ENCODE assay signal across 21 cellular contexts in genomic region chr4:94068712-94069111, GRCh38.
DNase-seq lines count a peak whose midpoint lies in the region; ATAC-seq, FAIRE-seq and TF ChIP-seq lines count a peak whose summit lies in the region.
"Had no signal": no experiment of that assay in that cellular context is flagged by ENCODE, and none has a peak within 500 bp of the region (broad histone marks: within the 10 kb centered on the region; RNA-seq: fewer than 3 reads in every experiment).

No MANE protein-coding gene starts in this region.

- 16% methylated on average over 3 of the region's 3 CpGs; no CpG with 5 or more reads in 1 of the 2 experiments for WGBS in H1 (ENCODE audit: extremely low coverage in 1 of 2, insufficient coverage in 1 of 2, insufficient read length in 1 of 2, insufficient replicate concordance in 2 of 2, low coverage in 1 of 2, low lambda C conversion rate in 2 of 2, missing lambda C conversion rate in 1 of 2), 2 experiments

- 0 out of 3 replicates have a peak, but pooled peaks of 1 of the 2 experiments have one; percentile 57 for TF ChIP-seq EP300 in H1 (IDR thresholded peaks at IDR 0.05; ENCODE audit: borderline replicate concordance in 1 of 2, low read depth in 2 of 2, low read length in 2 of 2)

- no peak overlapping the region for H3K27ac ChIP-seq in H1 (ENCODE audit: low read depth, low read length)
- H3K27ac ChIP-seq: HL-60, PC-9 had no signal

- no peak overlapping the region for H2BK20ac ChIP-seq in H1 (ENCODE audit: low read length)

- CTCF ChIA-PET in H1 (lab: Charles Lee; ENCODE audit: partially characterized antibody): interaction anchor here (0.8 to 1.5 kb wide), 4 partner anchors 8 to 61 kb away, joined by 3 to 5 read pairs (median 3); no protein-coding TSS in a partner anchor

- no peak overlapping the region for H3K4ac ChIP-seq in H1 (replicated peaks; ENCODE audit: insufficient read length, low read depth, low read length)

- no peak overlapping the region for H3K56ac ChIP-seq in H1 (replicated peaks; ENCODE audit: insufficient read length, low read depth, low read length)

- DNase-seq in LHCN-M2 (ENCODE audit: low read depth) (peak; percentile 16), H1 (ENCODE audit: low read depth in 1 of 2, low spot score in 2 of 2) (no peak), iris pigment epithelial cell (ENCODE audit: low read depth) (peak; percentile 1), type B pancreatic cell (ENCODE audit: extremely low spot score, unreplicated experiment) (no peak), NOMO-1 treated with DMSO at 0.1 percent for 48 hours (lab: John Stamatoyannopoulos, UW; ENCODE audit: unreplicated experiment) (no peak)
- no peak for DNase-seq in central memory CD4-positive, alpha-beta T cell
- DNase-seq: Caco-2; CD4-positive, CD25-positive, alpha-beta regulatory T cell; DMS153; HCEC 1CT; NCI-H1436; NCI-H2029; NCI-H2171 treated with DMSO at 0.1 percent for 48 hours; NCI-H446 treated with DMSO at 0.1 percent for 48 hours; PC-9 had no signal

- no peak overlapping the region for H4K91ac ChIP-seq in H1 (replicated peaks; ENCODE audit: insufficient read length, low read length)

- TF ChIP-seq RAD21 in H1 (IDR thresholded peaks at IDR 0.05 in 1 of 2, conservative IDR thresholded peaks at IDR 0.05 in 1 of 2; ENCODE audit: low read depth in 2 of 2, low read length in 2 of 2): no peak

- no peak overlapping the region for H2BK120ac ChIP-seq in H1 (replicated peaks; ENCODE audit: low read depth, low read length)

- H3K9me3 Mint-ChIP-seq in type B pancreatic cell: no peaks in the 10 kb centered on the region

- peak overlapping the region; percentile 36; the same call in 1 of the 2 replicates for H2AFZ ChIP-seq in H1 (ENCODE audit: low read length)
- H2AFZ ChIP-seq: PC-9 had no signal

- no peak overlapping the region for H2BK15ac ChIP-seq in H1 (ENCODE audit: low read length)

- H3K27me3 ChIP-seq in H1 (replicated peaks in 1 of 4; ENCODE audit: control insufficient read depth in 3 of 4, extremely low read depth in 1 of 4, insufficient read depth in 3 of 4, low read length in 3 of 4): no peaks in the 10 kb centered on the region

- H2AK5ac ChIP-seq in H1 (ENCODE audit: low read depth, low read length): no peak overlapping the region

- no peak overlapping the region for H3K27ac Mint-ChIP-seq in type B pancreatic cell
- H3K27ac Mint-ChIP-seq: B cell; CD4-positive, CD25-positive, alpha-beta regulatory T cell had no signal

- peak overlapping the region in 1 of 4 experiments; percentile 5; a peak in 1 of 8 replicates for H3K4me3 ChIP-seq in H1 (ENCODE audit: extremely low read depth in 1 of 4, insufficient read depth in 2 of 4, low read depth in 3 of 4, low read length in 4 of 4)
- H3K4me3 ChIP-seq: K562, PC-9 had no signal

- peak overlapping the region; percentile 3; the same call in 1 of the 2 replicates for H2BK12ac ChIP-seq in H1 (ENCODE audit: low read depth, low read length)

- no peak overlapping the region for H3K18ac ChIP-seq in H1 (ENCODE audit: extremely low read depth, low read length)

- no peaks in the 10 kb centered on the region for H4K20me1 ChIP-seq in H1 (replicated peaks in 1 of 2; ENCODE audit: control insufficient read depth in 1 of 2, insufficient read depth in 2 of 2, low read length in 2 of 2)

- peak overlapping the region; percentile 2 to 53; a peak in 3 of 4 replicates for H3K4me2 ChIP-seq in H1 (ENCODE audit: insufficient read depth in 1 of 2, low read depth in 2 of 2, low read length in 2 of 2)
- H3K4me2 ChIP-seq: PC-9 had no signal

- TF ChIP-seq POLR2A in H1 (IDR thresholded peaks at IDR 0.05; ENCODE audit: control extremely low read depth in 1 of 2, low read depth in 2 of 2, low read length in 2 of 2): no peak

- H3K4me1 ChIP-seq in H1 (replicated peaks in 1 of 4; ENCODE audit: control insufficient read depth in 3 of 4, insufficient read depth in 4 of 4, low read length in 3 of 4): peaks cover 0 to 8% (median 0%) of the 10 kb centered on the region in 4 experiments; a peak in 3 of 7 replicates
- H3K4me1 ChIP-seq: Caco-2 had no signal

- no peak overlapping the region for H2BK5ac ChIP-seq in H1 (ENCODE audit: low read depth, low read length)

- H3K4me1 Mint-ChIP-seq in type B pancreatic cell (ENCODE audit: unreplicated experiment): peaks cover 8% of the 10 kb centered on the region
- H3K4me1 Mint-ChIP-seq: B cell; CD4-positive, CD25-positive, alpha-beta regulatory T cell had no signal

- H3K14ac ChIP-seq in H1 (ENCODE audit: insufficient read length): no peak overlapping the region

- no peak overlapping the region for H4K8ac ChIP-seq in H1 (ENCODE audit: extremely low read depth, insufficient read depth, low read length)

- H3K27me3 Mint-ChIP-seq in type B pancreatic cell: no peaks in the 10 kb centered on the region
- H3K27me3 Mint-ChIP-seq: B cell; CD4-positive, CD25-positive, alpha-beta regulatory T cell had no signal

- no peak for TF ChIP-seq CTCF in H1 (IDR thresholded peaks at IDR 0.05; ENCODE audit: control extremely low read depth in 1 of 3, insufficient read depth in 1 of 3, low read depth in 1 of 3, low read length in 3 of 3)
- no peak for TF ChIP-seq CTCF in type B pancreatic cell (conservative IDR thresholded peaks at IDR 0.05)

- FAIRE-seq in H1 (lab: Jason Lieb, UNC): peak; percentile 84
- FAIRE-seq: HTR-8/SVneo, K562 had no signal

- no peaks in the 10 kb centered on the region for H3K9me3 ChIP-seq in H1 (ENCODE audit: insufficient read depth in 2 of 2, low read depth in 1 of 2, low read length in 1 of 2)
- H3K9me3 ChIP-seq: Caco-2 had no signal

- H4K5ac ChIP-seq in H1 (ENCODE audit: insufficient read length, low read depth, low read length): no peak overlapping the region

- H3K4me3 Mint-ChIP-seq in type B pancreatic cell: peak overlapping the region; percentile 1
- H3K4me3 Mint-ChIP-seq: B cell; CD4-positive, CD25-positive, alpha-beta regulatory T cell had no signal

- POLR2A ChIA-PET in H1 (lab: Charles Lee; ENCODE audit: partially characterized antibody): no interaction called here

- H3K36me3 ChIP-seq in H1 (ENCODE audit: control insufficient read depth in 2 of 4, insufficient read depth in 4 of 4, low read length in 3 of 4): no peaks in the 10 kb centered on the region

- no peak overlapping the region for H3K23ac ChIP-seq in H1 (ENCODE audit: insufficient read length)

- H3K36me3 Mint-ChIP-seq in type B pancreatic cell: no peaks in the 10 kb centered on the region
- H3K36me3 Mint-ChIP-seq: CD4-positive, CD25-positive, alpha-beta regulatory T cell had no signal

- H3K23me2 ChIP-seq in H1 (ENCODE audit: low read depth, low read length): no peaks in the 10 kb centered on the region

- no peak overlapping the region for H3K9ac ChIP-seq in H1 (replicated peaks in 1 of 4; ENCODE audit: extremely low read depth in 1 of 4, low read depth in 3 of 4, low read length in 3 of 4)

- H3K79me2 ChIP-seq in H1 (ENCODE audit: control insufficient read depth in 1 of 2, insufficient read depth in 2 of 2, low read length in 2 of 2): no peaks in the 10 kb centered on the region

- ATAC-seq in GM19023 (IDR thresholded peaks at IDR 0.05; ENCODE audit: unreplicated experiment) (no peak), HG03354 (IDR thresholded peaks at IDR 0.05; ENCODE audit: poor library complexity, severe bottlenecking, unreplicated experiment) (no peak)
- ATAC-seq: K562 had no signal

- H3K79me1 ChIP-seq in H1 (ENCODE audit: low read depth, low read length): no peaks in the 10 kb centered on the region

TF ChIP-seq in H1, 55 proteins besides CTCF, POLR2A, EP300 and RAD21 (continues in another document):
- no peak for TF ChIP-seq RNF2 (IDR thresholded peaks at IDR 0.05; ENCODE audit: borderline replicate concordance, low read depth, low read length, missing control alignments, poor library complexity, severe bottlenecking)
- no peak for TF ChIP-seq SUZ12 (IDR thresholded peaks at IDR 0.05; ENCODE audit: low read length)
- no peak for TF ChIP-seq BRCA1 (IDR thresholded peaks at IDR 0.05; ENCODE audit: low read depth, low read length)
- no peak for TF ChIP-seq RFX5 (IDR thresholded peaks at IDR 0.05; ENCODE audit: borderline replicate concordance, low read depth, low read length)
- TF ChIP-seq EGR1 (IDR thresholded peaks at IDR 0.05; ENCODE audit: borderline replicate concordance, low read depth, low read length): no peak
- peak; percentile 94 for TF ChIP-seq TEAD4 (IDR thresholded peaks at IDR 0.05; ENCODE audit: low read depth, low read length)
- TF ChIP-seq POLR2AphosphoS5 (IDR thresholded peaks at IDR 0.05; ENCODE audit: low read depth, low read length): no peak

Comparison
In these comparisons a context has a peak if more than half of its experiments do, and no peak if none do; other contexts are left out.
1. DNase-seq: peak in LHCN-M2 (single experiment) and iris pigment epithelial cell (single experiment); none in H1 (0 of 2), type B pancreatic cell (single experiment), NOMO-1 treated with DMSO at 0.1 percent for 48 hours (single experiment) and central memory CD4-positive, alpha-beta T cell (single experiment).